In the genomic region with DNA sequence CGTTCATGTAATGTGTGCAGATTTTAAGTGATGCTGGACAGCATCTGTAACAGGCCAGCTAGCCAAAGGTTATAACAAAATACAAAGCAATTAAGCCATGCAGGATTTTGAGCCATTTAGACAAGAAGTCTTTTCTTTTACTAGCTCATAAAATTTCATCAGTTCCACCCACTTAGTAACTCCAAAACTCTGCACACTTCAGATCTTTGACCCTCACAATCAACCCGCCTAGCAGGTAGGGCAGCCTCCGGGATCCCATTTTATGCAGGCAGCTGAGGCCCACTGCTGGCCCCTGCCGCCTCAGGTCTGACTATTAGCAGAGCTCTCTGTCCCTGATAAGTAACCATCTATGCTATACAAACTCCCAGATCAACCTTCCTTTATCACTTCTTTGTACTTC, we compare ENCODE assay signal across 21 cellular contexts. TPM values are rescaled to one million over a fixed set of nuclear protein-coding genes. Genes with fewer than 3 reads are reported as not detected.
DNase-seq lines count a peak whose midpoint lies in the region; ATAC-seq and TF ChIP-seq lines count a peak whose summit lies in the region.
"Had no signal": no experiment of that assay in that cellular context is flagged by ENCODE, and none has a peak within 500 bp of the region (broad histone marks: within the 10 kb centered on the region; RNA-seq: fewer than 3 reads in every experiment).

No MANE protein-coding gene starts in this region.

- H3K27me3 ChIP-seq in Loucy (ENCODE audit: insufficient read depth, low read length, poor library complexity, severe bottlenecking): no peaks in the 10 kb centered on the region
- no peaks in the 10 kb centered on the region for H3K27me3 ChIP-seq in sigmoid colon
- no peaks in the 10 kb centered on the region for H3K27me3 ChIP-seq in right cardiac atrium (ENCODE audit: control insufficient read depth, insufficient read depth)

- H3K9me3 ChIP-seq in Loucy (ENCODE audit: insufficient read depth, low read depth, low read length) (no peaks in the 10 kb centered on the region), sigmoid colon (no peaks in the 10 kb centered on the region), right cardiac atrium (ENCODE audit: control insufficient read depth, low read length) (no peaks in the 10 kb centered on the region)
- H3K9me3 ChIP-seq: HAP-1 had no signal

- no peak for TF ChIP-seq EP300 in sigmoid colon (IDR thresholded peaks at IDR 0.05)

- 15 to 67% methylated on average over 4 of the region's 4 CpGs for WGBS in sigmoid colon, 2 donors
- 93% methylated on average over 4 of the region's 4 CpGs for WGBS in right cardiac atrium

- no peak overlapping the region for H2AFZ ChIP-seq in Loucy (ENCODE audit: low read length)

- peaks cover 43% of the 10 kb centered on the region for H3K4me1 ChIP-seq in Loucy (ENCODE audit: insufficient read depth, low read length, poor library complexity, severe bottlenecking)
- peaks cover 0 to 91% (median 61%) of the 10 kb centered on the region in 4 donors for H3K4me1 ChIP-seq in sigmoid colon
- H3K4me1 ChIP-seq in right cardiac atrium (ENCODE audit: control insufficient read depth, insufficient read depth, low read length): peaks cover 3% of the 10 kb centered on the region

- H3K4me1 Mint-ChIP-seq in activated CD8-positive, alpha-beta T cell treated with anti-CD3 and anti-CD28 coated beads, Interleukin-2, amount 10 ng/mL, durations not matched to agents 7 days and 5 days (ENCODE audit: low read depth): peaks cover 19% of the 10 kb centered on the region
- peaks cover 31% of the 10 kb centered on the region for H3K4me1 Mint-ChIP-seq in activated CD8-positive, alpha-beta T cell treated with anti-CD3 and anti-CD28 coated beads for 36 hours (ENCODE audit: low read depth)

- peaks cover 3% of the 10 kb centered on the region; the same call in 1 of the 2 replicates for H3F3A ChIP-seq in Loucy (ENCODE audit: low read depth)

- POLR2A ChIA-PET in activated CD8-positive, alpha-beta T cell treated with anti-CD3 and anti-CD28 coated beads, Interleukin-2, amount 10 ng/mL, durations not matched to agents 7 days and 5 days (lab: Charles Lee): interaction anchor here (1.1 to 3.0 kb wide), 2 partner anchors 9 to 49 kb away, joined by 3 to 16 read pairs; a partner anchor contains a TSS
- POLR2A ChIA-PET in activated CD8-positive, alpha-beta T cell treated with anti-CD3 and anti-CD28 coated beads for 36 hours (lab: Charles Lee): interaction anchor here (0.6 to 1.5 kb wide), 3 partner anchors 10 to 95 kb away, joined by 3 to 5 read pairs (median 3); no protein-coding TSS in a partner anchor

- intact Hi-C loops in activated CD8-positive, alpha-beta T cell treated with anti-CD3 and anti-CD28 coated beads for 36 hours (cut with micrococcal nuclease): no loop called here
- intact Hi-C loops in sigmoid colon (cut with DNase I): no loop called here
- intact Hi-C loops in right cardiac atrium (cut with DNase I): no loop called here

- H3K27ac ChIP-seq in sigmoid colon (peak overlapping the region in 3 of 4 donors; percentile 13 to 44 (median 21)), right cardiac atrium (ENCODE audit: low read length) (no peak overlapping the region)
- H3K27ac ChIP-seq: epithelial cell of prostate had no signal

- H3K9ac ChIP-seq in Loucy (ENCODE audit: low read depth, low read length, poor library complexity, severe bottlenecking): no peak overlapping the region

- no peaks in the 10 kb centered on the region for H3K27me3 Mint-ChIP-seq in activated CD8-positive, alpha-beta T cell treated with anti-CD3 and anti-CD28 coated beads, Interleukin-2, amount 10 ng/mL, durations not matched to agents 7 days and 5 days (ENCODE audit: low read depth)
- H3K27me3 Mint-ChIP-seq in activated CD8-positive, alpha-beta T cell treated with anti-CD3 and anti-CD28 coated beads for 36 hours: no peaks in the 10 kb centered on the region
- H3K27me3 Mint-ChIP-seq: IgD-negative memory B cell, T-cell had no signal

- no peak overlapping the region for H3K4me3 Mint-ChIP-seq in activated CD8-positive, alpha-beta T cell treated with anti-CD3 and anti-CD28 coated beads, Interleukin-2, amount 10 ng/mL, durations not matched to agents 7 days and 5 days
- H3K4me3 Mint-ChIP-seq in activated CD8-positive, alpha-beta T cell treated with anti-CD3 and anti-CD28 coated beads for 36 hours: no peak overlapping the region
- H3K4me3 Mint-ChIP-seq: activated naive CD4-positive, alpha-beta T cell treated with anti-CD3 and anti-CD28 coated beads for 36 hours; IgD-negative memory B cell; T-cell had no signal

- peaks cover 88% of the 10 kb centered on the region for H3K36me3 ChIP-seq in Loucy (ENCODE audit: insufficient read depth, low read length)
- H3K36me3 ChIP-seq in sigmoid colon: peaks cover 9 to 85% (median 41%) of the 10 kb centered on the region in 4 donors

- TF ChIP-seq CTCF in activated CD8-positive, alpha-beta T cell treated with anti-CD3 and anti-CD28 coated beads for 36 hours (IDR thresholded peaks at IDR 0.05): no peak
- TF ChIP-seq CTCF in Loucy (conservative IDR thresholded peaks at IDR 0.05; ENCODE audit: low read length) (no peak), sigmoid colon (IDR thresholded peaks at IDR 0.05) (no peak)

- peak overlapping the region; percentile 26 for H3K27ac Mint-ChIP-seq in activated CD8-positive, alpha-beta T cell treated with anti-CD3 and anti-CD28 coated beads, Interleukin-2, amount 10 ng/mL, durations not matched to agents 7 days and 5 days
- H3K27ac Mint-ChIP-seq in activated CD8-positive, alpha-beta T cell treated with anti-CD3 and anti-CD28 coated beads for 36 hours: no peak overlapping the region
- H3K27ac Mint-ChIP-seq: activated naive CD4-positive, alpha-beta T cell treated with anti-CD3 and anti-CD28 coated beads for 36 hours; IgD-negative memory B cell; T-cell had no signal

- H3K4me3 ChIP-seq in Loucy (ENCODE audit: low read length, poor library complexity, severe bottlenecking): no peak overlapping the region
- no peak overlapping the region for H3K4me3 ChIP-seq in sigmoid colon
- H3K4me3 ChIP-seq in right cardiac atrium (ENCODE audit: low read length): no peak overlapping the region
- H3K4me3 ChIP-seq: HAP-1 had no signal

- DNase-seq in activated CD8-positive, alpha-beta T cell treated with anti-CD3 and anti-CD28 coated beads, Interleukin-2, amount 10 ng/mL, durations not matched to agents 7 days and 5 days: no peak
- no peak for DNase-seq in activated CD8-positive, alpha-beta T cell treated with anti-CD3 and anti-CD28 coated beads for 36 hours
- DNase-seq in islet precursor cell (peak; percentile 78), sigmoid colon (no peak), SHP77 (lab: John Stamatoyannopoulos, UW) (no peak), right cardiac atrium (no peak)
- DNase-seq: activated CD4-positive, alpha-beta T cell treated with anti-CD3 and anti-CD28 coated beads, Interleukin-2, amount 50 U/mL, for 1 hour; activated naive CD4-positive, alpha-beta T cell treated with anti-CD3 and anti-CD28 coated beads for 36 hours; aorta; EL; MM.1S; NCI-H1436 treated with DMSO at 0.1 percent for 48 hours; NCI-H510A; SIG-M5; stimulated activated CD4-positive, alpha-beta T cell treated with anti-CD3 and anti-CD28 coated beads, Interleukin-12 subunit alpha, Interleukin-12 subunit beta, amount 100 ng/mL, for 4 hours; T-cell had no signal

- H3K4me2 ChIP-seq in Loucy (ENCODE audit: low read depth, low read length, poor library complexity, severe bottlenecking): peak overlapping the region; percentile 1

- peaks cover 89% of the 10 kb centered on the region for H4K20me1 ChIP-seq in Loucy (ENCODE audit: insufficient read depth, low read length, poor library complexity, severe bottlenecking)

- TF ChIP-seq POLR2A in sigmoid colon (IDR thresholded peaks at IDR 0.05): no peak

- CTCF ChIA-PET in activated CD8-positive, alpha-beta T cell treated with anti-CD3 and anti-CD28 coated beads, Interleukin-2, amount 10 ng/mL, durations not matched to agents 7 days and 5 days (lab: Charles Lee): interaction anchor here (2.0 kb wide), 1 partner anchor 22 kb away, joined by 8 read pairs; no protein-coding TSS in a partner anchor
- CTCF ChIA-PET in activated CD8-positive, alpha-beta T cell treated with anti-CD3 and anti-CD28 coated beads for 36 hours (lab: Charles Lee): interaction anchor here (1.3 kb wide), 2 partner anchors 22 to 27 kb away, joined by 3 read pairs; no protein-coding TSS in a partner anchor

- H3K79me2 ChIP-seq in Loucy (ENCODE audit: insufficient read depth, low read length): peaks cover 100% of the 10 kb centered on the region

- no peak for ATAC-seq in activated CD8-positive, alpha-beta T cell treated with anti-CD3 and anti-CD28 coated beads, Interleukin-2, amount 10 ng/mL, durations not matched to agents 7 days and 5 days
- ATAC-seq in activated CD8-positive, alpha-beta T cell treated with anti-CD3 and anti-CD28 coated beads for 36 hours: no peak
- no peak for ATAC-seq in right cardiac atrium
- no peak for ATAC-seq in GM19035 (IDR thresholded peaks at IDR 0.05; ENCODE audit: unreplicated experiment)
- ATAC-seq: T-cell had no signal

- peaks cover 78% of the 10 kb centered on the region for H3K36me3 Mint-ChIP-seq in activated CD8-positive, alpha-beta T cell treated with anti-CD3 and anti-CD28 coated beads, Interleukin-2, amount 10 ng/mL, durations not matched to agents 7 days and 5 days (ENCODE audit: low read depth)
- peaks cover 70% of the 10 kb centered on the region for H3K36me3 Mint-ChIP-seq in activated CD8-positive, alpha-beta T cell treated with anti-CD3 and anti-CD28 coated beads for 36 hours (ENCODE audit: low read depth)

- H3K9me3 Mint-ChIP-seq in activated CD8-positive, alpha-beta T cell treated with anti-CD3 and anti-CD28 coated beads, Interleukin-2, amount 10 ng/mL, durations not matched to agents 7 days and 5 days (ENCODE audit: insufficient read depth): no peaks in the 10 kb centered on the region
- H3K9me3 Mint-ChIP-seq in activated CD8-positive, alpha-beta T cell treated with anti-CD3 and anti-CD28 coated beads for 36 hours: no peaks in the 10 kb centered on the region
- H3K9me3 Mint-ChIP-seq: activated naive CD4-positive, alpha-beta T cell treated with anti-CD3 and anti-CD28 coated beads for 36 hours; IgD-negative memory B cell; T-cell had no signal

- no peaks in the 10 kb centered on the region for H3K9me2 ChIP-seq in Loucy (replicated peaks; ENCODE audit: low read depth, low read length)

RNA-seq across cellular contexts. Expression of a gene that starts 9.2 kb away (rescaled TPM):
- 100 to 1,000 TPM; 226 to 234 TPM for total RNA-seq in activated CD8-positive, alpha-beta T cell treated with anti-CD3 and anti-CD28 coated beads, Interleukin-2, amount 10 ng/mL, durations not matched to agents 7 days and 5 days
- 100 to 1,000 TPM; 145 to 156 TPM for total RNA-seq in activated CD8-positive, alpha-beta T cell treated with anti-CD3 and anti-CD28 coated beads for 36 hours
- total RNA-seq in sigmoid colon (100 to 1,000 TPM; 134 to 195 (median 169) TPM), right cardiac atrium (10 to 100 TPM; 16.6 to 21.6 (median 19.2) TPM)
- polyA plus RNA-seq in sigmoid colon (10 to 100 TPM in 1 of 3 donors, 1 to 10 TPM in 2; 5.4 to 62.2 (median 6.9) TPM), right cardiac atrium (7.8 TPM)

Comparison
In these comparisons a context has a peak if more than half of its experiments do, and no peak if none do; other contexts are left out.
1. RNA of a gene that starts 9.2 kb away (total RNA-seq): 226 to 234 TPM in activated CD8-positive, alpha-beta T cell treated with anti-CD3 and anti-CD28 coated beads, Interleukin-2, amount 10 ng/mL, durations not matched to agents 7 days and 5 days, 134 to 195 TPM in sigmoid colon and 145 to 156 TPM in activated CD8-positive, alpha-beta T cell treated with anti-CD3 and anti-CD28 coated beads for 36 hours; 16.6 to 21.6 TPM in right cardiac atrium; every median in the first group is over 4 times any median in the second.